Comparison of ENCODE assay signal across 30 cellular contexts in the genomic region with DNA sequence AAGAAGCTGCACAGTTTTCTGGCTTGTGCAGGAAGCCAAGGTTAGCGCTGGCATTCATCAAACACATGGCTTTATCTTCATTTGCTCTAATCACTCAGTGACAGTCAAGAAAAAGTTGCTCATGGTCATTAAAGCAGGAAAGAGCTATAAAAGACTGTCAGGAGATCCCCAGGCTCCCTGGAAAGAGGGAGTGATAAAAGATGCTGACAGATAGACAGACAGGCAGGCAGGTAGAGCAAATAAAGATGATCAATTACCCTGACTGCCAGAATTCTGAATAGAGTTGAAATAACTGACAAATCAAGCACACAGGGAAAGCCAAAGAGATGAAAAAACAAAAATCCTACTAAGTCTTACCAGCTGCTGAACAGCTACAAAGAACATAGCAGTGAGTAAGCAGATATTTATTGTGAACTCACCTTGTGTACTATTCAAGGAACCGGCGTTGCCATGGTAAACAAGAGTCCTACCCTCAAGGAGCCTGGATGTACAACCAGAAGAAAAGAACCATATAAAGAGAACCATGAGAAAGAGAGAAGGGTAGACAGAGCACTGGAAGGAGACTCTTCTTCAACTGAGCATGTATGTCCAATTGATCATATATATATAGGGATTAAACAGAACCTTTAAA.
DNase-seq lines count a peak whose midpoint lies in the region; ATAC-seq and TF ChIP-seq lines count a peak whose summit lies in the region.
"Had no signal": no experiment of that assay in that cellular context is flagged by ENCODE, and none has a peak within 500 bp of the region (broad histone marks: within the 10 kb centered on the region; RNA-seq: fewer than 3 reads in every experiment).

No MANE protein-coding gene starts in this region.

- no peak overlapping the region for H3K18ac ChIP-seq in mesendoderm (ENCODE audit: low read length)

- no peak overlapping the region for H2AK5ac ChIP-seq in mesendoderm (ENCODE audit: low read length)

- H3K4me1 ChIP-seq in BLaER1 (peaks cover 43% of the 10 kb centered on the region), mesendoderm (ENCODE audit: control insufficient read depth, low read depth, low read length) (peaks cover 10% of the 10 kb centered on the region)
- H3K4me1 ChIP-seq: Caco-2, colonic mucosa, gastroesophageal sphincter had no signal

- H2BK120ac ChIP-seq in mesendoderm (ENCODE audit: low read depth, low read length), result no peak overlapping the region

- H4K8ac ChIP-seq in mesendoderm (ENCODE audit: low read depth, low read length), result no peak overlapping the region

- H4K20me1 ChIP-seq in BLaER1, result no peaks in the 10 kb centered on the region

- peak overlapping the region; percentile 61 for H3K4me2 ChIP-seq in BLaER1
- H3K4me2 ChIP-seq in mesendoderm (ENCODE audit: low read length), result no peak overlapping the region

- no peak overlapping the region for H2BK15ac ChIP-seq in mesendoderm (replicated peaks; ENCODE audit: low read depth)

- H3K27ac ChIP-seq in BLaER1 (no peak overlapping the region), mesendoderm (ENCODE audit: low read depth, low read length) (no peak overlapping the region)
- H3K27ac ChIP-seq: C4-2B, colonic mucosa, gastroesophageal sphincter, WERI-Rb-1 had no signal

- H3K9ac ChIP-seq in BLaER1, result no peak overlapping the region
- no peak overlapping the region for H3K9ac ChIP-seq in mesendoderm (ENCODE audit: low read length)

- H3K4me3 ChIP-seq in BLaER1 (no peak overlapping the region), choroid plexus epithelial cell (ENCODE audit: low read depth, low read length) (no peak overlapping the region), mesendoderm (ENCODE audit: low read length) (no peak overlapping the region)
- H3K4me3 ChIP-seq: colonic mucosa, gastroesophageal sphincter had no signal

- H3K9me3 ChIP-seq in BLaER1, result no peaks in the 10 kb centered on the region
- H3K9me3 ChIP-seq: Caco-2, colonic mucosa, gastroesophageal sphincter had no signal

- H3K4ac ChIP-seq in mesendoderm (ENCODE audit: low read depth, low read length), result no peak overlapping the region

- DNase-seq in RPMI7951 (ENCODE audit: low read depth) (peak; percentile 22), choroid plexus epithelial cell (ENCODE audit: low read depth) (peak; percentile 39), mesendoderm (peak; percentile 40), SK-N-DZ (ENCODE audit: low spot score) (no peak), NCI-H146 (lab: John Stamatoyannopoulos, UW) (no peak)
- DNase-seq: ACHN; activated CD4-positive, alpha-beta T cell treated with anti-CD3 and anti-CD28 coated beads, Interleukin-2, amount 10 ng/mL, durations not matched to agents 24 days and 14 days; activated gamma-delta T cell treated with Interleukin-2 at 50 U/mL for 16 hours; activated naive CD8-positive, alpha-beta T cell treated with anti-CD3 and anti-CD28 coated beads, Interleukin-2, amount 50 U/mL, for 24 hours; activated T-cell treated with anti-CD3 and anti-CD28 coated beads, Interleukin-2, amount 50 U/mL, for 4 hours; Caco-2; colonic mucosa; DND-41; effector memory CD4-positive, alpha-beta T cell; hypothalamus; immature natural killer cell; midbrain; naive thymus-derived CD8-positive, alpha-beta T cell; NCI-H524; retina; SW 1271; T-helper 9 cell; WERI-Rb-1 had no signal

- no peak for TF ChIP-seq CTCF in choroid plexus epithelial cell (conservative IDR thresholded peaks at IDR 0.05; ENCODE audit: low read depth, low read length)

- WGBS in mesendoderm (ENCODE audit: extremely low coverage, insufficient coverage, low lambda C conversion rate), result no CpG with 5 or more reads among the region's 3 CpGs

- ATAC-seq in GM18498 (IDR thresholded peaks at IDR 0.05; ENCODE audit: unreplicated experiment), result no peak
- ATAC-seq in GM18873 (IDR thresholded peaks at IDR 0.05; ENCODE audit: low FRiP score, unreplicated experiment), result no peak
- ATAC-seq: activated naive CD8-positive, alpha-beta T cell treated with anti-CD3 and anti-CD28 coated beads, Interleukin-2, amount 50 U/mL, for 24 hours; activated T-cell treated with anti-CD3 and anti-CD28 coated beads, Interleukin-2, amount 50 U/mL, for 4 hours; gastroesophageal sphincter; HCT116; left lobe of liver; naive thymus-derived CD8-positive, alpha-beta T cell had no signal

- no peak overlapping the region for H3K56ac ChIP-seq in mesendoderm (ENCODE audit: low read length)

- no peaks in the 10 kb centered on the region for H3K79me2 ChIP-seq in mesendoderm (ENCODE audit: control insufficient read depth, insufficient read depth, low read length)

- H3K79me1 ChIP-seq in mesendoderm (ENCODE audit: low read length), result no peaks in the 10 kb centered on the region

- H4K5ac ChIP-seq in mesendoderm (ENCODE audit: low read length), result no peak overlapping the region

- no peak overlapping the region for H3K23ac ChIP-seq in mesendoderm (ENCODE audit: low read length)

- H3K27me3 ChIP-seq in BLaER1 (no peaks in the 10 kb centered on the region; the same call in 1 of the 2 replicates), mesendoderm (ENCODE audit: insufficient read depth, low read length, poor library complexity) (no peaks in the 10 kb centered on the region)
- H3K27me3 ChIP-seq: colonic mucosa, gastroesophageal sphincter had no signal

- H2BK5ac ChIP-seq in mesendoderm (ENCODE audit: low read length), result no peak overlapping the region

- H3K36me3 ChIP-seq in BLaER1 (no peaks in the 10 kb centered on the region), mesendoderm (ENCODE audit: control insufficient read depth, insufficient read depth, low read length) (no peaks in the 10 kb centered on the region)
- H3K36me3 ChIP-seq: colonic mucosa, gastroesophageal sphincter, WERI-Rb-1 had no signal

Comparison
In these comparisons a context has a peak if more than half of its experiments do, and no peak if none do; other contexts are left out.
1. DNase-seq: peak in RPMI7951 (single experiment), choroid plexus epithelial cell (single experiment) and mesendoderm (single experiment); none in SK-N-DZ (single experiment) and NCI-H146 (single experiment).